Comparison of ENCODE assay signal across 17 cellular contexts in genomic region chr18:49865401-49865800, GRCh38. TPM values are rescaled to one million over a fixed set of nuclear protein-coding genes. Genes with fewer than 3 reads are reported as not detected.
DNase-seq lines count a peak whose midpoint lies in the region; ATAC-seq, FAIRE-seq and TF ChIP-seq lines count a peak whose summit lies in the region.
"Had no signal": no experiment of that assay in that cellular context is flagged by ENCODE, and none has a peak within 500 bp of the region (broad histone marks: within the 10 kb centered on the region; RNA-seq: fewer than 3 reads in every experiment).

No MANE protein-coding gene starts in this region.

- H3K4me1 Mint-ChIP-seq in activated T-helper 1 cell treated with anti-CD3 and anti-CD28 coated beads, Interleukin-12 subunit alpha, Interleukin-12 subunit beta, Interleukin-2, Interleukin-4 antibody, amounts not matched to agents 30 ng/mL and 10 ng/mL and 1 ng/mL, durations not matched to agents 14 hours and 24 hours and 36 hours (ENCODE audit: low read depth): no peaks in the 10 kb centered on the region
- H3K4me1 Mint-ChIP-seq: WTC11 had no signal

- ATAC-seq in A549: no peak; a peak in 1 of 6 replicates
- ATAC-seq in HG03280 (IDR thresholded peaks at IDR 0.05; ENCODE audit: unreplicated experiment): no peak
- ATAC-seq: WTC11 had no signal

- TF ChIP-seq CTCF in A549 (IDR thresholded peaks at IDR 0.05): no peak
- TF ChIP-seq CTCF in GM12872 (IDR thresholded peaks at IDR 0.05; ENCODE audit: insufficient read depth, low read depth, low read length): peak; percentile 27; the same call in 1 of the 3 replicates
- peak; percentile 5 for TF ChIP-seq CTCF in epithelial cell of esophagus (IDR thresholded peaks at IDR 0.05; ENCODE audit: insufficient read depth, low read depth, low read length, missing control alignments)

- TF ChIP-seq EP300 in A549 (IDR thresholded peaks at IDR 0.05): no peak

- intact Hi-C loops in activated T-helper 1 cell treated with anti-CD3 and anti-CD28 coated beads, Interleukin-12 subunit alpha, Interleukin-12 subunit beta, Interleukin-2, Interleukin-4 antibody, amounts not matched to agents 30 ng/mL and 10 ng/mL and 1 ng/mL, durations not matched to agents 14 hours and 24 hours and 36 hours (cut with micrococcal nuclease): no loop called here

- CTCF ChIA-PET in A549 (lab: Yijun Ruan, JAX): interaction anchor here (1.0 kb wide), 1 partner anchor 355 kb away, joined by 3 read pairs; no protein-coding TSS in a partner anchor

- no peak for DNase-seq in A549 (ENCODE audit: low read depth in 1 of 2, low spot score in 1 of 2)
- DNase-seq in NCI-H2029 (lab: John Stamatoyannopoulos, UW): peak; percentile 66
- peak; percentile 38 for DNase-seq in epithelial cell of esophagus (ENCODE audit: low read depth)
- no peak for DNase-seq in activated T-helper 1 cell treated with anti-CD3 and anti-CD28 coated beads, Interleukin-12 subunit alpha, Interleukin-12 subunit beta, Interleukin-2, Interleukin-4 antibody, amounts not matched to agents 30 ng/mL and 10 ng/mL and 1 ng/mL, durations not matched to agents 14 hours and 24 hours and 36 hours (ENCODE audit: low spot score)
- no peak for DNase-seq in NCI-H748 treated with DMSO at 0.1 percent for 48 hours (lab: John Stamatoyannopoulos, UW)
- DNase-seq in AG08396 (ENCODE audit: low spot score): no peak
- DNase-seq: activated T-cell treated with anti-CD3 and anti-CD28 coated beads for 4 hours; BE2C; erythroblast; GOT3; nephron progenitor cell; right lobe of liver; stimulated activated naive CD4-positive, alpha-beta T cell treated with Interleukin-2 at 50 U/mL for 16 hours had no signal

- H3K27me3 Mint-ChIP-seq in activated T-helper 1 cell treated with anti-CD3 and anti-CD28 coated beads, Interleukin-12 subunit alpha, Interleukin-12 subunit beta, Interleukin-2, Interleukin-4 antibody, amounts not matched to agents 30 ng/mL and 10 ng/mL and 1 ng/mL, durations not matched to agents 14 hours and 24 hours and 36 hours (ENCODE audit: insufficient read depth): peaks cover 7% of the 10 kb centered on the region

- no peaks in the 10 kb centered on the region for H3K4me1 ChIP-seq in A549
- H3K4me1 ChIP-seq: BE2C had no signal

- 22% methylated on average over 2 of the region's 2 CpGs for WGBS in A549 (ENCODE audit: missing lambda C conversion rate)

- H3K9me3 ChIP-seq in A549: no peaks in the 10 kb centered on the region
- H3K9me3 ChIP-seq: BE2C, right lobe of liver had no signal

- H3K27ac Mint-ChIP-seq in activated T-helper 1 cell treated with anti-CD3 and anti-CD28 coated beads, Interleukin-12 subunit alpha, Interleukin-12 subunit beta, Interleukin-2, Interleukin-4 antibody, amounts not matched to agents 30 ng/mL and 10 ng/mL and 1 ng/mL, durations not matched to agents 14 hours and 24 hours and 36 hours: no peak overlapping the region
- H3K27ac Mint-ChIP-seq: nephron progenitor cell, WTC11 had no signal

- POLR2A ChIA-PET in A549 (lab: Yijun Ruan, JAX): no interaction called here

- no peaks in the 10 kb centered on the region for H3K9me3 Mint-ChIP-seq in activated T-helper 1 cell treated with anti-CD3 and anti-CD28 coated beads, Interleukin-12 subunit alpha, Interleukin-12 subunit beta, Interleukin-2, Interleukin-4 antibody, amounts not matched to agents 30 ng/mL and 10 ng/mL and 1 ng/mL, durations not matched to agents 14 hours and 24 hours and 36 hours
- H3K9me3 Mint-ChIP-seq: nephron progenitor cell had no signal

- TF ChIP-seq POLR2A in A549 (IDR thresholded peaks at IDR 0.05; ENCODE audit: low read length): no peak

- no peak overlapping the region for H3K27ac ChIP-seq in A549
- H3K27ac ChIP-seq: right lobe of liver, SK-N-MC had no signal

- FAIRE-seq in A549 (lab: Jason Lieb, UNC): no peak

- TF ChIP-seq RAD21 in A549 (conservative IDR thresholded peaks at IDR 0.05 in 1 of 2, IDR thresholded peaks at IDR 0.05 in 1 of 2): no peak

- H3K4me3 Mint-ChIP-seq in activated T-helper 1 cell treated with anti-CD3 and anti-CD28 coated beads, Interleukin-12 subunit alpha, Interleukin-12 subunit beta, Interleukin-2, Interleukin-4 antibody, amounts not matched to agents 30 ng/mL and 10 ng/mL and 1 ng/mL, durations not matched to agents 14 hours and 24 hours and 36 hours: no peak overlapping the region
- H3K4me3 Mint-ChIP-seq: nephron progenitor cell, WTC11 had no signal

- no peak overlapping the region for H3K4me3 ChIP-seq in A549
- H3K4me3 ChIP-seq in epithelial cell of esophagus (ENCODE audit: low read length): no peak overlapping the region
- H3K4me3 ChIP-seq: right lobe of liver, SK-N-MC had no signal

- H3K36me3 Mint-ChIP-seq in activated T-helper 1 cell treated with anti-CD3 and anti-CD28 coated beads, Interleukin-12 subunit alpha, Interleukin-12 subunit beta, Interleukin-2, Interleukin-4 antibody, amounts not matched to agents 30 ng/mL and 10 ng/mL and 1 ng/mL, durations not matched to agents 14 hours and 24 hours and 36 hours (ENCODE audit: low read depth): no peaks in the 10 kb centered on the region

- no peak overlapping the region for H3K4me2 ChIP-seq in A549

TF ChIP-seq in A549, 52 proteins besides CTCF, POLR2A, EP300 and RAD21:
- TF ChIP-seq FOSL2 (IDR thresholded peaks at IDR 0.05) (no peak), FOSL2 (CRISPR knock-in tag; IDR thresholded peaks at IDR 0.05) (0 out of 2 replicates have a peak, but pooled peaks have one; percentile 17), NR3C1 (IDR thresholded peaks at IDR 0.05) (no peak)

RNA-seq across cellular contexts. Expression of gene ACAA2, which starts 52.1 kb away (rescaled TPM):
- polyA plus RNA-seq in A549 (2011; rRNA removed) (30.9 and 40.0 TPM in 2 replicates), A549 (2017; fragmentation: RNase III; extraction: RNeasy Plus Mini Kit Qiagen cat#74134 plus additional on column Dnase treatment) (47.5 to 50.3 TPM (median 48.7 TPM) in 3 replicates)
- polyA plus RNA-seq in A549 (2012; cell fraction: cytosol; rRNA removed): 17.5 and 18.6 TPM in 2 replicates
- polyA plus RNA-seq in A549 (2012; cell fraction: nucleus; rRNA removed): 7.7 and 16.5 TPM in 2 replicates
- polyA minus RNA-seq in A549 (2011; rRNA and poly(A)+ RNA removed): 16.4 and 21.5 TPM in 2 replicates
- total RNA-seq in activated T-helper 1 cell treated with anti-CD3 and anti-CD28 coated beads, Interleukin-12 subunit alpha, Interleukin-12 subunit beta, Interleukin-2, Interleukin-4 antibody, amounts not matched to agents 30 ng/mL and 10 ng/mL and 1 ng/mL, durations not matched to agents 14 hours and 24 hours and 36 hours: 74.3 and 74.6 TPM in 2 replicates

Comparison
In these comparisons a context has a peak if more than half of its experiments do, and no peak if none do; other contexts are left out.
1. DNase-seq: peak in NCI-H2029 (single experiment) and epithelial cell of esophagus (single experiment); none in A549 (0 of 2), activated T-helper 1 cell treated with anti-CD3 and anti-CD28 coated beads, Interleukin-12 subunit alpha, Interleukin-12 subunit beta, Interleukin-2, Interleukin-4 antibody, amounts not matched to agents 30 ng/mL and 10 ng/mL and 1 ng/mL, durations not matched to agents 14 hours and 24 hours and 36 hours (single experiment), NCI-H748 treated with DMSO at 0.1 percent for 48 hours (single experiment) and AG08396 (single experiment).